ENCODE assay signal across 22 cellular contexts in the genomic region with DNA sequence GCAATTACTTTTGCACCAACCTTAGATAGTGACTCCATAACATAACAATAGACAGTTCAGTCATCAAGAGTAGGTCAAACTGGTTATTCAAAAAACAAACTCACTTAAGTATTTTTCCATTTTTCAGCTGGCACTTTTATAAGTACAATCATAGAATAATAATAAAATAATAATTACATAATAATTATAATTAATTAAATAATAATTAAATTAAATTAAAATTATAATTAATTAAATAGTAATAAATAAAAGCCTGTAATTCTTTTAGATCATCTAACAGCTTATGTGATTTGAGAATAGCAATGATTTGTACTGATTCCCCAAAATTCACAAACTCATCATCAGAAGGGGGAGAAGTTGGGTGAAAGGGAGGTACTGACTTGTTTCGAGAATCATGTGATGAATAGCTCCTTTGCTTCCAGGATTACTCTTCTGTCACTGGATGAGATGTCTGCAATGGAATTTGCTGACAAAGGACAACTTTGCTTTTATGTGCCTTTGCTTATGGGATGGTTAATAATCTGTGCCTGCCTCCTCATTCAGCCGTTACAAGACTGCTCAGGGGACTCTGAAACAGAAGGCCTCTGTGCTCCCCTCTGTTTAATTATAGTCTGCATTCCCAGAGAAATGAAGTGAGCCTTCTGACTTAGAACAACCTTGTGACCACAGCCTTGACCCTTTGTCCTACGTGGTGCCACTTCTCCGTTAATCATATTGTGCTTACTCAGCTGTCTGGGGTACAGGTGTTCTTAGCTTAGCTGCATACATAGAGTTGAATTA.
A peak's percentile ranks its signal among the peaks of the same experiment; 100 is the strongest.
DNase-seq lines count a peak whose midpoint lies in the region; ATAC-seq and TF ChIP-seq lines count a peak whose summit lies in the region.
"Had no signal": no experiment of that assay in that cellular context is flagged by ENCODE, and none has a peak within 500 bp of the region (broad histone marks: within the 10 kb centered on the region; RNA-seq: fewer than 3 reads in every experiment).

No MANE protein-coding gene starts in this region.

- TF ChIP-seq CTCF in retinal pigment epithelial cell (conservative IDR thresholded peaks at IDR 0.05; ENCODE audit: low read depth, low read length), result no peak

- no peak overlapping the region for H3K9ac ChIP-seq in SK-N-MC (ENCODE audit: insufficient read length)

- no peaks in the 10 kb centered on the region for H3K36me3 ChIP-seq in SK-N-MC (ENCODE audit: insufficient read depth, low read length)

- DNase-seq in COLO829 (ENCODE audit: low spot score), result peak; percentile 63
- peak; percentile 26 for DNase-seq in SK-N-MC (ENCODE audit: low read depth, low spot score)
- DNase-seq in islet precursor cell, result peak; percentile 83
- DNase-seq in retinal pigment epithelial cell (ENCODE audit: low read depth), result peak; percentile 28
- DNase-seq in HUDEP-2 (lab: John Stamatoyannopoulos, UW; ENCODE audit: unreplicated experiment in 76 of 76), result no peak
- no peak for DNase-seq in C1 segment of cervical spinal cord (lab: John Stamatoyannopoulos, UW)
- DNase-seq in pons (ENCODE audit: low spot score), result no peak
- DNase-seq: activated B cell treated with CpG ODN at 0.5 μM for 24 hours; anterior cingulate cortex; DMS 273 treated with DMSO at 0.1 percent for 48 hours; H9; Kasumi-1; NCI-H1092 treated with DMSO at 0.1 percent for 48 hours; NCI-H1930; NCI-H2227 treated with DMSO at 0.1 percent for 48 hours; NCI-H69; posterior cingulate gyrus; stimulated activated CD4-positive, alpha-beta T cell treated with anti-CD3 and anti-CD28 coated beads, Interleukin-2, amount 100 ng/mL, for 48 hours; T-helper 9 cell had no signal

- H3K27ac ChIP-seq in SK-N-MC, result no peak overlapping the region

- no peak overlapping the region for H3K4me3 ChIP-seq in SK-N-MC
- no peak overlapping the region for H3K4me3 ChIP-seq in retinal pigment epithelial cell (ENCODE audit: low read length)
- H3K4me3 ChIP-seq: smooth muscle cell had no signal

- H3K9me3 ChIP-seq in SK-N-MC (ENCODE audit: low read depth, low read length), result no peaks in the 10 kb centered on the region

- ATAC-seq in HG03175 (IDR thresholded peaks at IDR 0.05; ENCODE audit: unreplicated experiment), result no peak
- ATAC-seq: stimulated activated effector memory CD8-positive, alpha-beta T cell treated with anti-CD3 and anti-CD28 coated beads, Interleukin-12 subunit alpha, Interleukin-12 subunit beta, amount 100 ng/mL, for 72 hours had no signal

Comparison
In these comparisons a context has a peak if more than half of its experiments do, and no peak if none do; other contexts are left out.
1. DNase-seq: peak in COLO829 (single experiment), SK-N-MC (single experiment), islet precursor cell (single experiment) and retinal pigment epithelial cell (single experiment); none in HUDEP-2 (0 of 76), C1 segment of cervical spinal cord (0 of 14) and pons (single experiment).